ENCODE assay signal across 20 cellular contexts in the genomic region with DNA sequence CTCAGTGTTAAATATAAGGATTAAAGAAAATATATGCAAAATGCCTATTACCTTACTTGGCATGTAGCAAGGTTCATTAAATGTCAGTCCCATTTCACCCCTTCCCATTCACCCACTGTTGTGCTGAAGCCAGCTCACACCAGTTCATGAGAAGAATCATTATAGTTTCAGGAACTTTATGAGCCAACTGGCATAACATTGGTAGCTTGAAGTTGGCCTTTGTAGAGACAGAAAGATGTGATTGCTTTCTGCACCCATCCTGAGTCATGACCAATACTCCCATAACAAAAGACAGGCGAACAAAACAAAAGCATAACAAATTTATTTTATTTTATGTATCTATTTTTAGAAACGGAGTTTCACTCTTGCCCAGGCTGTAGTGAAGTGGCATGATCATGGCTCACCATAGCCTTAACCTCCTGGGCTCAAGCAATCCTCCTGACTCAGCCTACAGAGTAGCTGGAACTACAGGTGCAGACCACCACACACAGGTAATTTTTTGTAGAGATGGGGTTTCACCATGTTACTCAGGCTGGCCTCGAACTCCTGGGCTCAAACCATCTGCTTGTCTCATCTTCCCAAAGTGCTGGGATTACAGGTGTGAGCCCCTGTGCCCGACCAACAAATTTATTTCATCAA. TPM values are rescaled to one million over a fixed set of nuclear protein-coding genes. Genes with fewer than 3 reads are reported as not detected.
DNase-seq lines count a peak whose midpoint lies in the region; ATAC-seq and TF ChIP-seq lines count a peak whose summit lies in the region.
"Had no signal": no experiment of that assay in that cellular context is flagged by ENCODE, and none has a peak within 500 bp of the region (broad histone marks: within the 10 kb centered on the region; RNA-seq: fewer than 3 reads in every experiment).

No MANE protein-coding gene starts in this region.

- H3K27ac ChIP-seq in RWPE2 (ENCODE audit: poor library complexity, severe bottlenecking) (peak overlapping the region; percentile 61), esophagus (ENCODE audit: low read depth in 2 of 2, low read length in 1 of 2) (peak overlapping the region; percentile 49 to 76)
- H3K27ac ChIP-seq: C4-2B, suprapubic skin had no signal

- intact Hi-C loops in activated naive CD4-positive, alpha-beta T cell treated with anti-CD3 and anti-CD28 coated beads for 36 hours (cut with micrococcal nuclease): no loop called here

- H3K27me3 ChIP-seq in RWPE2 (ENCODE audit: insufficient read depth, poor library complexity, severe bottlenecking): no peaks in the 10 kb centered on the region
- no peaks in the 10 kb centered on the region for H3K27me3 ChIP-seq in esophagus (ENCODE audit: control insufficient read depth in 1 of 2, insufficient read depth in 2 of 2, low read length in 2 of 2)
- H3K27me3 ChIP-seq: heart left ventricle, pancreas, sigmoid colon, suprapubic skin had no signal

- CTCF ChIA-PET in activated naive CD4-positive, alpha-beta T cell treated with anti-CD3 and anti-CD28 coated beads for 36 hours (lab: Charles Lee): interaction anchor here (0.7 to 1.7 kb wide), 2 partner anchors 68 to 713 kb away, joined by 3 to 4 read pairs; no protein-coding TSS in a partner anchor

- WGBS in esophagus, 2 donors: 70 to 77% methylated on average over 4 of the region's 4 CpGs

- H3K9me3 ChIP-seq in RWPE2 (ENCODE audit: severe bottlenecking) (no peaks in the 10 kb centered on the region), esophagus (ENCODE audit: control insufficient read depth in 2 of 2, insufficient read depth in 1 of 2, low read depth in 1 of 2, low read length in 1 of 2) (no peaks in the 10 kb centered on the region)
- H3K9me3 ChIP-seq: heart left ventricle, pancreas, sigmoid colon, suprapubic skin had no signal

- H3K36me3 ChIP-seq in RWPE2 (ENCODE audit: low read depth) (no peaks in the 10 kb centered on the region), esophagus (ENCODE audit: control insufficient read depth in 2 of 2, insufficient read depth in 2 of 2, low read length in 1 of 2) (no peaks in the 10 kb centered on the region)
- H3K36me3 ChIP-seq: heart left ventricle, pancreas, sigmoid colon, suprapubic skin had no signal

- TF ChIP-seq CTCF in RWPE2 (IDR thresholded peaks at IDR 0.05; ENCODE audit: poor library complexity, severe bottlenecking): no peak

- no peak overlapping the region for H3K4me3 Mint-ChIP-seq in activated naive CD4-positive, alpha-beta T cell treated with anti-CD3 and anti-CD28 coated beads for 36 hours
- no peak overlapping the region for H3K4me3 Mint-ChIP-seq in naive thymus-derived CD8-positive, alpha-beta T cell
- H3K4me3 Mint-ChIP-seq: activated B cell treated with CpG ODN at 0.5 μM for 24 hours, natural killer cell had no signal

- H3K27ac Mint-ChIP-seq in activated naive CD4-positive, alpha-beta T cell treated with anti-CD3 and anti-CD28 coated beads, Interleukin-2, amount 50 U/mL, for 72 hours: peak overlapping the region in 1 of 2 donors; percentile 52
- no peak overlapping the region for H3K27ac Mint-ChIP-seq in activated naive CD4-positive, alpha-beta T cell treated with anti-CD3 and anti-CD28 coated beads for 36 hours
- H3K27ac Mint-ChIP-seq in naive thymus-derived CD8-positive, alpha-beta T cell: no peak overlapping the region
- H3K27ac Mint-ChIP-seq: activated B cell treated with CpG ODN at 0.5 μM for 24 hours, natural killer cell had no signal

- peaks cover 0 to 15% of the 10 kb centered on the region in 2 donors for H3K36me3 Mint-ChIP-seq in activated naive CD4-positive, alpha-beta T cell treated with anti-CD3 and anti-CD28 coated beads, Interleukin-2, amount 50 U/mL, for 72 hours
- H3K36me3 Mint-ChIP-seq in activated naive CD4-positive, alpha-beta T cell treated with anti-CD3 and anti-CD28 coated beads for 36 hours (ENCODE audit: low read depth): no peaks in the 10 kb centered on the region
- H3K36me3 Mint-ChIP-seq in naive thymus-derived CD8-positive, alpha-beta T cell: no peaks in the 10 kb centered on the region
- H3K36me3 Mint-ChIP-seq: natural killer cell had no signal

- POLR2A ChIA-PET in naive thymus-derived CD8-positive, alpha-beta T cell (lab: Charles Lee): interaction anchor here (0.8 to 1.3 kb wide), 2 partner anchors 12 to 26 kb away, joined by 3 read pairs; no protein-coding TSS in a partner anchor

- peak; percentile 82 to 87 for ATAC-seq in activated naive CD4-positive, alpha-beta T cell treated with anti-CD3 and anti-CD28 coated beads, Interleukin-2, amount 50 U/mL, for 72 hours
- ATAC-seq in RWPE2 (ENCODE audit: low read depth): no peak
- no peak for ATAC-seq in HG03520 (IDR thresholded peaks at IDR 0.05; ENCODE audit: unreplicated experiment)
- no peak for ATAC-seq in naive thymus-derived CD8-positive, alpha-beta T cell
- ATAC-seq: heart left ventricle, natural killer cell, pancreas, SK-N-SH treated with all-trans-retinoic acid at 6 μM for 48 hours had no signal

- peaks cover 48% of the 10 kb centered on the region for H3K4me1 Mint-ChIP-seq in activated naive CD4-positive, alpha-beta T cell treated with anti-CD3 and anti-CD28 coated beads for 36 hours (ENCODE audit: low read depth)
- peaks cover 23 to 37% (median 29%) of the 10 kb centered on the region in 4 donors for H3K4me1 Mint-ChIP-seq in naive thymus-derived CD8-positive, alpha-beta T cell

- no peaks in the 10 kb centered on the region for H3K27me3 Mint-ChIP-seq in activated naive CD4-positive, alpha-beta T cell treated with anti-CD3 and anti-CD28 coated beads for 36 hours (ENCODE audit: low read depth)
- no peaks in the 10 kb centered on the region for H3K27me3 Mint-ChIP-seq in naive thymus-derived CD8-positive, alpha-beta T cell

- H3K4me3 ChIP-seq in RWPE2 (ENCODE audit: severe bottlenecking) (no peak overlapping the region), esophagus (ENCODE audit: low read depth in 1 of 2, low read length in 2 of 2) (no peak overlapping the region)
- H3K4me3 ChIP-seq: heart left ventricle, pancreas, sigmoid colon, suprapubic skin had no signal

- peaks cover 35% of the 10 kb centered on the region for H3K4me1 ChIP-seq in RWPE2 (ENCODE audit: insufficient read depth, poor library complexity, severe bottlenecking)
- peaks cover 3 to 12% of the 10 kb centered on the region in 2 donors for H3K4me1 ChIP-seq in esophagus (ENCODE audit: control insufficient read depth in 2 of 2, insufficient read depth in 2 of 2, low read length in 1 of 2)

- DNase-seq in activated naive CD4-positive, alpha-beta T cell treated with anti-CD3 and anti-CD28 coated beads, Interleukin-2, amount 50 U/mL, for 72 hours (ENCODE audit: low spot score in 2 of 2): no peak
- no peak for DNase-seq in activated naive CD4-positive, alpha-beta T cell treated with anti-CD3 and anti-CD28 coated beads for 36 hours
- DNase-seq in RWPE2 (ENCODE audit: low spot score) (no peak), renal cortical epithelial cell (ENCODE audit: low read depth) (peak; percentile 86), NCI-H510A treated with DMSO at 0.1 percent for 48 hours (lab: John Stamatoyannopoulos, UW) (no peak)
- DNase-seq in naive thymus-derived CD8-positive, alpha-beta T cell: no peak
- DNase-seq: activated B cell treated with CpG ODN at 0.5 μM for 24 hours, cortex of kidney, heart left ventricle, MM.1S, natural killer cell, NCI-H1436 treated with DMSO at 0.1 percent for 48 hours, NCI-H524, pancreas, sigmoid colon had no signal

- H3K9me3 Mint-ChIP-seq in activated naive CD4-positive, alpha-beta T cell treated with anti-CD3 and anti-CD28 coated beads, Interleukin-2, amount 50 U/mL, for 72 hours: peaks cover 0 to 8% of the 10 kb centered on the region in 2 donors
- H3K9me3 Mint-ChIP-seq in activated naive CD4-positive, alpha-beta T cell treated with anti-CD3 and anti-CD28 coated beads for 36 hours: no peaks in the 10 kb centered on the region
- H3K9me3 Mint-ChIP-seq in naive thymus-derived CD8-positive, alpha-beta T cell: peaks cover 0 to 3% (median 0%) of the 10 kb centered on the region in 9 donors
- H3K9me3 Mint-ChIP-seq: natural killer cell had no signal

RNA-seq across cellular contexts. Expression of gene IER3, which starts 17.6 kb away (rescaled TPM):
- 100 to 1,000 TPM in 1 of 2 donors, 10 to 100 TPM in 1; 70.0 to 279 TPM for total RNA-seq in activated naive CD4-positive, alpha-beta T cell treated with anti-CD3 and anti-CD28 coated beads, Interleukin-2, amount 50 U/mL, for 72 hours
- 10 to 100 TPM; 32.2 to 34.0 TPM for total RNA-seq in activated naive CD4-positive, alpha-beta T cell treated with anti-CD3 and anti-CD28 coated beads for 36 hours
- 100 to 1,000 TPM; 178 to 187 TPM for polyA plus RNA-seq in esophagus
- total RNA-seq in renal cortical epithelial cell: 56.6 and 249 TPM in 2 replicates
- total RNA-seq in naive thymus-derived CD8-positive, alpha-beta T cell: 10 to 100 TPM; 16.0 to 17.0 TPM
- polyA plus RNA-seq in naive thymus-derived CD8-positive, alpha-beta T cell: 1 to 10 TPM in 2 of 3 donors, under 1 TPM in 1; 0.58 to 1.8 (median 1.5) TPM

RNA-seq across cellular contexts. Expression of gene FLOT1, which starts 19.4 kb away (rescaled TPM):
- 100 to 1,000 TPM; 194 to 219 TPM for total RNA-seq in activated naive CD4-positive, alpha-beta T cell treated with anti-CD3 and anti-CD28 coated beads, Interleukin-2, amount 50 U/mL, for 72 hours
- 100 to 1,000 TPM; 162 to 173 TPM for total RNA-seq in activated naive CD4-positive, alpha-beta T cell treated with anti-CD3 and anti-CD28 coated beads for 36 hours
- polyA plus RNA-seq in esophagus: 10 to 100 TPM; 80.9 to 87.0 TPM
- 19.4 and 100 TPM in 2 replicates for total RNA-seq in renal cortical epithelial cell
- 10 to 100 TPM; 74.1 to 79.8 TPM for total RNA-seq in naive thymus-derived CD8-positive, alpha-beta T cell
- polyA plus RNA-seq in naive thymus-derived CD8-positive, alpha-beta T cell: 10 to 100 TPM; 76.0 to 98.4 (median 78.4) TPM

RNA-seq across cellular contexts. Expression of gene TUBB, which starts 41.8 kb away (rescaled TPM):
- 1,000 to 10,000 TPM; 1,507 to 1,783 TPM for total RNA-seq in activated naive CD4-positive, alpha-beta T cell treated with anti-CD3 and anti-CD28 coated beads, Interleukin-2, amount 50 U/mL, for 72 hours
- 1,000 to 10,000 TPM; 1,781 to 1,838 TPM for total RNA-seq in activated naive CD4-positive, alpha-beta T cell treated with anti-CD3 and anti-CD28 coated beads for 36 hours
- 100 to 1,000 TPM; 142 to 313 TPM for polyA plus RNA-seq in esophagus
- 312 and 597 TPM in 2 replicates for total RNA-seq in renal cortical epithelial cell
- total RNA-seq in naive thymus-derived CD8-positive, alpha-beta T cell: 100 to 1,000 TPM; 171 to 187 TPM
- 100 to 1,000 TPM in 1 of 3 donors, 10 to 100 TPM in 2; 79.2 to 116 (median 83.3) TPM for polyA plus RNA-seq in naive thymus-derived CD8-positive, alpha-beta T cell

RNA-seq across cellular contexts. Expression of gene MDC1, which starts 44.8 kb away (rescaled TPM):
- total RNA-seq in activated naive CD4-positive, alpha-beta T cell treated with anti-CD3 and anti-CD28 coated beads, Interleukin-2, amount 50 U/mL, for 72 hours: 100 to 1,000 TPM in 1 of 2 donors, 10 to 100 TPM in 1; 84.2 to 127 TPM
- 10 to 100 TPM; 84.1 to 84.8 TPM for total RNA-seq in activated naive CD4-positive, alpha-beta T cell treated with anti-CD3 and anti-CD28 coated beads for 36 hours
- 1 to 10 TPM; 5.9 to 8.1 TPM for polyA plus RNA-seq in esophagus
- 6.4 and 10.2 TPM in 2 replicates for total RNA-seq in renal cortical epithelial cell
- 10 to 100 TPM; 50.8 to 54.9 TPM for total RNA-seq in naive thymus-derived CD8-positive, alpha-beta T cell
- 1 to 10 TPM; 1.3 to 6.3 (median 2.8) TPM for polyA plus RNA-seq in naive thymus-derived CD8-positive, alpha-beta T cell

Comparison
In these comparisons a context has a peak if more than half of its experiments do, and no peak if none do; other contexts are left out.
1. ATAC-seq: peak in activated naive CD4-positive, alpha-beta T cell treated with anti-CD3 and anti-CD28 coated beads, Interleukin-2, amount 50 U/mL, for 72 hours (2 of 2); none in RWPE2 (single experiment), HG03520 (single experiment) and naive thymus-derived CD8-positive, alpha-beta T cell (0 of 2).